In the genomic region with DNA sequence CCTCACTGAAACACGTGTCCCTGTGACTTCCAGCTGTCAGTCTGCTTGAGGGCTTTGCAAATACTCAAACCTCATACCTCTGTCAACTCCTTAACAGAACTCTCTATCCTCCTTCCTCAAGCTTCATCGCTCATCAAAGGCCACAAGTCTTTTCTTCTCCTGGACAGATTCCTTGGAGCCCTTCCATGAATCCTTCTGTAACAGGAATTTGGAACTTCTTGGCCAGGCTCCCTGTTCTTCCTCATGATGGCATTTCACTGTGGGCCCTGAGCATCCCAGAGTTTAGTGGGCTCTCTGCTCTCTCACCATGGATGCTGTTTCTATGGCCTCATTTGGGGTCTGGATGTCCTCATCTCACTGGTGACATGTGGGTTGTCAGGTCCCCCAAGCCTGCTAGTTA, we compare ENCODE assay signal across 21 cellular contexts.
DNase-seq lines count a peak whose midpoint lies in the region; FAIRE-seq and TF ChIP-seq lines count a peak whose summit lies in the region.
"Had no signal": no experiment of that assay in that cellular context is flagged by ENCODE, and none has a peak within 500 bp of the region (broad histone marks: within the 10 kb centered on the region; RNA-seq: fewer than 3 reads in every experiment).

No MANE protein-coding gene starts in this region.

- no peaks in the 10 kb centered on the region for H3K79me1 ChIP-seq in H1 (ENCODE audit: low read depth, low read length)

- H2BK5ac ChIP-seq in H1 (ENCODE audit: low read depth, low read length), result no peak overlapping the region

- no peak overlapping the region for H3K56ac ChIP-seq in H1 (replicated peaks; ENCODE audit: insufficient read length, low read depth, low read length)

- H2BK12ac ChIP-seq in H1 (ENCODE audit: low read depth, low read length), result no peak overlapping the region

- H3K36me3 ChIP-seq in H1 (ENCODE audit: control insufficient read depth in 2 of 4, insufficient read depth in 4 of 4, low read length in 3 of 4), result no peaks in the 10 kb centered on the region
- H3K36me3 ChIP-seq in tibial nerve, result no peaks in the 10 kb centered on the region
- H3K36me3 ChIP-seq: BLaER1 treated with 17β-estradiol and CSF1 and Interleukin-3, amounts not matched to agents 10 nM and 100 nM had no signal

- no peak overlapping the region for H2AFZ ChIP-seq in H1 (ENCODE audit: low read length)

- TF ChIP-seq EP300 in H1 (IDR thresholded peaks at IDR 0.05; ENCODE audit: borderline replicate concordance in 1 of 2, low read depth in 2 of 2, low read length in 2 of 2) (no peak), tibial nerve (IDR thresholded peaks at IDR 0.05) (no peak)

- no peak overlapping the region for H4K5ac ChIP-seq in H1 (ENCODE audit: insufficient read length, low read depth, low read length)

- no peak overlapping the region for H3K18ac ChIP-seq in H1 (ENCODE audit: extremely low read depth, low read length)

- peak; percentile 49 for DNase-seq in AG20443 (ENCODE audit: low spot score)
- peak; percentile 58 for DNase-seq in GM03348 (ENCODE audit: low spot score)
- DNase-seq in H1 (ENCODE audit: low read depth in 1 of 2, low spot score in 2 of 2), result no peak
- no peak for DNase-seq in NCI-H2107 (lab: John Stamatoyannopoulos, UW)
- DNase-seq in ureter (ENCODE audit: low spot score), result no peak
- no peak for DNase-seq in endothelial cell (ENCODE audit: low spot score)
- no peak for DNase-seq in tibial nerve (ENCODE audit: low spot score in 2 of 2)
- DNase-seq: ACHN; CD4-positive, CD25-positive, alpha-beta regulatory T cell; CD8-positive, alpha-beta memory T cell; COR-L47; DMS79 treated with DMSO at 0.1 percent for 48 hours; EL; HCEC 1CT had no signal

- no peak for TF ChIP-seq POLR2A in H1 (IDR thresholded peaks at IDR 0.05; ENCODE audit: control extremely low read depth in 1 of 2, low read depth in 2 of 2, low read length in 2 of 2)
- no peak for TF ChIP-seq POLR2A in tibial nerve (IDR thresholded peaks at IDR 0.05)

- 83% methylated on average over 2 of the region's 2 CpGs; no CpG with 5 or more reads in 1 of the 2 experiments for WGBS in H1 (ENCODE audit: extremely low coverage in 1 of 2, insufficient coverage in 1 of 2, insufficient read length in 1 of 2, insufficient replicate concordance in 2 of 2, low coverage in 1 of 2, low lambda C conversion rate in 2 of 2, missing lambda C conversion rate in 1 of 2), 2 experiments
- 76% methylated on average over 2 of the region's 2 CpGs for WGBS in tibial nerve, 2 donors

- no peak overlapping the region for H4K91ac ChIP-seq in H1 (replicated peaks; ENCODE audit: insufficient read length, low read length)

- no peak overlapping the region for H3K23ac ChIP-seq in H1 (ENCODE audit: insufficient read length)

- TF ChIP-seq RAD21 in H1 (IDR thresholded peaks at IDR 0.05 in 1 of 2, conservative IDR thresholded peaks at IDR 0.05 in 1 of 2; ENCODE audit: low read depth in 2 of 2, low read length in 2 of 2), result no peak

- CTCF ChIA-PET in H1 (lab: Charles Lee; ENCODE audit: partially characterized antibody), result no interaction called here

- H3K4ac ChIP-seq in H1 (replicated peaks; ENCODE audit: insufficient read length, low read depth, low read length), result no peak overlapping the region

- H4K8ac ChIP-seq in H1 (ENCODE audit: extremely low read depth, insufficient read depth, low read length), result no peak overlapping the region

- H3K36me3 Mint-ChIP-seq in endothelial cell (ENCODE audit: low read depth, unreplicated experiment), result no peaks in the 10 kb centered on the region
- H3K36me3 Mint-ChIP-seq: CD4-positive, CD25-positive, alpha-beta regulatory T cell; CD8-positive, alpha-beta memory T cell had no signal

- H3K9me3 ChIP-seq in H1 (ENCODE audit: insufficient read depth in 2 of 2, low read depth in 1 of 2, low read length in 1 of 2) (no peaks in the 10 kb centered on the region), tibial nerve (no peaks in the 10 kb centered on the region)
- H3K9me3 ChIP-seq: BLaER1 treated with 17β-estradiol and CSF1 and Interleukin-3, amounts not matched to agents 10 nM and 100 nM had no signal

- H2BK120ac ChIP-seq in H1 (replicated peaks; ENCODE audit: low read depth, low read length), result no peak overlapping the region

- TF ChIP-seq CTCF in H1 (IDR thresholded peaks at IDR 0.05; ENCODE audit: control extremely low read depth in 1 of 3, insufficient read depth in 1 of 3, low read depth in 1 of 3, low read length in 3 of 3), result no peak
- TF ChIP-seq CTCF in endothelial cell (IDR thresholded peaks at IDR 0.05; ENCODE audit: unreplicated experiment), result no peak
- no peak for TF ChIP-seq CTCF in tibial nerve (IDR thresholded peaks at IDR 0.05)

- H4K20me1 ChIP-seq in H1 (replicated peaks in 1 of 2; ENCODE audit: control insufficient read depth in 1 of 2, insufficient read depth in 2 of 2, low read length in 2 of 2), result no peaks in the 10 kb centered on the region

- no peak overlapping the region for H3K27ac Mint-ChIP-seq in endothelial cell (ENCODE audit: unreplicated experiment)
- H3K27ac Mint-ChIP-seq: B cell; CD8-positive, alpha-beta memory T cell had no signal

- peaks cover 3% of the 10 kb centered on the region for H3K4me1 Mint-ChIP-seq in endothelial cell (ENCODE audit: unreplicated experiment)
- H3K4me1 Mint-ChIP-seq: CD8-positive, alpha-beta memory T cell had no signal

- H3K27ac ChIP-seq in H1 (ENCODE audit: low read depth, low read length) (no peak overlapping the region), tibial nerve (no peak overlapping the region)
- H3K27ac ChIP-seq: BLaER1 treated with 17β-estradiol and CSF1 and Interleukin-3, amounts not matched to agents 10 nM and 100 nM; HL-60; KMS-11 had no signal

- no peaks in the 10 kb centered on the region; a peak in 2 of 7 replicates for H3K27me3 ChIP-seq in H1 (replicated peaks in 1 of 4; ENCODE audit: control insufficient read depth in 3 of 4, extremely low read depth in 1 of 4, insufficient read depth in 3 of 4, low read length in 3 of 4)
- H3K27me3 ChIP-seq in tibial nerve, result no peaks in the 10 kb centered on the region

- no peak overlapping the region; the same call in 1 of the 2 replicates for H2BK20ac ChIP-seq in H1 (ENCODE audit: low read length)

- FAIRE-seq in H1 (lab: Jason Lieb, UNC), result no peak
- FAIRE-seq: A204.1, GM19239, H54 had no signal

- H3K79me2 ChIP-seq in H1 (ENCODE audit: control insufficient read depth in 1 of 2, insufficient read depth in 2 of 2, low read length in 2 of 2), result no peaks in the 10 kb centered on the region

- POLR2A ChIA-PET in H1 (lab: Charles Lee; ENCODE audit: partially characterized antibody), result interaction anchor here (1.8 kb wide), 1 partner anchor 103 kb away, joined by 5 read pairs; no protein-coding TSS in a partner anchor

- peaks cover 8% of the 10 kb centered on the region for H3K27me3 Mint-ChIP-seq in endothelial cell (ENCODE audit: unreplicated experiment)

- H3K4me1 ChIP-seq in H1 (replicated peaks in 1 of 4; ENCODE audit: control insufficient read depth in 3 of 4, insufficient read depth in 4 of 4, low read length in 3 of 4) (peaks cover 1 to 5% (median 2%) of the 10 kb centered on the region in 4 experiments; a peak in 5 of 7 replicates), tibial nerve (peaks cover 0 to 23% (median 0%) of the 10 kb centered on the region in 4 donors)

- no peak overlapping the region for H3K9ac ChIP-seq in H1 (replicated peaks in 1 of 4; ENCODE audit: extremely low read depth in 1 of 4, low read depth in 3 of 4, low read length in 3 of 4)
- H3K9ac ChIP-seq: BLaER1 treated with 17β-estradiol and CSF1 and Interleukin-3, amounts not matched to agents 10 nM and 100 nM; KMS-11 had no signal

- no peak overlapping the region for H2AK5ac ChIP-seq in H1 (ENCODE audit: low read depth, low read length)

- H3K23me2 ChIP-seq in H1 (ENCODE audit: low read depth, low read length), result no peaks in the 10 kb centered on the region

- H2BK15ac ChIP-seq in H1 (ENCODE audit: low read length), result 0 out of 2 replicates have a peak overlapping the region, but pooled peaks have one; percentile 22

- no peak overlapping the region for H3K14ac ChIP-seq in H1 (ENCODE audit: insufficient read length)

- H3K9me3 Mint-ChIP-seq in endothelial cell (ENCODE audit: unreplicated experiment), result no peaks in the 10 kb centered on the region
- H3K9me3 Mint-ChIP-seq: CD4-positive, CD25-positive, alpha-beta regulatory T cell; CD8-positive, alpha-beta memory T cell had no signal

- H3K4me3 ChIP-seq in H1 (ENCODE audit: extremely low read depth in 1 of 4, insufficient read depth in 2 of 4, low read depth in 3 of 4, low read length in 4 of 4), result no peak overlapping the region
- H3K4me3 ChIP-seq in tibial nerve, result no peak overlapping the region
- H3K4me3 ChIP-seq: BLaER1 treated with 17β-estradiol and CSF1 and Interleukin-3, amounts not matched to agents 10 nM and 100 nM had no signal

- H3K4me3 Mint-ChIP-seq in endothelial cell (ENCODE audit: unreplicated experiment), result no peak overlapping the region
- H3K4me3 Mint-ChIP-seq: B cell; CD4-positive, CD25-positive, alpha-beta regulatory T cell; CD8-positive, alpha-beta memory T cell had no signal

- no peak overlapping the region for H3K4me2 ChIP-seq in H1 (ENCODE audit: insufficient read depth in 1 of 2, low read depth in 2 of 2, low read length in 2 of 2)
- H3K4me2 ChIP-seq: BLaER1 treated with 17β-estradiol and CSF1 and Interleukin-3, amounts not matched to agents 10 nM and 100 nM; KMS-11 had no signal

TF ChIP-seq in H1, 55 proteins besides CTCF, POLR2A, EP300 and RAD21 (continues in another document):
- TF ChIP-seq NRF1 (IDR thresholded peaks at IDR 0.05; ENCODE audit: low read depth, low read length) (no peak), SP4 (IDR thresholded peaks at IDR 0.05; ENCODE audit: low read length) (no peak)

Comparison
In these comparisons a context has a peak if more than half of its experiments do, and no peak if none do; other contexts are left out.
1. DNase-seq: peak in AG20443 (single experiment) and GM03348 (single experiment); none in H1 (0 of 2), NCI-H2107 (single experiment), ureter (single experiment), endothelial cell (single experiment) and tibial nerve (0 of 2).